Comparison of ENCODE assay signal across 24 cellular contexts in the genomic region with DNA sequence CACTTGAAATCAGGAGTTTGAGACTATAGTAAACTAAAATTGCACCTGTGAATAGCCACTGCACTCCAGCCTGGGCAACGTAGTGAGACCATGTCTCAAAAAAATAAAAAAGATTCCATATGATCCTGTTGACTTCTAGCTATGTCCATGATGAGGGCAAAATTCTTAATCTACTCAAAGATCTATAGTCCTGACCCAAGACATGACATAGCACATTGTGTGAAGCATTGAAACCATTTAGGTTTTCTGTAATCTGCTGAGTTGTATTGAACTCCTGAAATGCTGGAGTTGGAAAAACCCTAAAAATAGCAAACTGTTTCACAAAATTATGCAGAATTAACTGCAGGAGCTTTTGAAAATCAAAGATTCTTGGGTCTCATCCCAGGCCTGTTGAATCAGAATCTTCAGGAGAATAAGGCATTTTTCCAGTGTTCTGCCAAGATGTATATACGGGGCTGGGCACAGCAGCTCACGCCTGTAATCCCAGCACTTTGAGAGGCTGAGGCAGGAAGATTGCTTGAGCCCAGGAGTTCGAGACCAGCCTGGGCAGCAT. TPM values are rescaled to one million over a fixed set of nuclear protein-coding genes. Genes with fewer than 3 reads are reported as not detected.
"Had no signal": no experiment of that assay in that cellular context is flagged by ENCODE, and none has a peak within 500 bp of the region (broad histone marks: within the 10 kb centered on the region; RNA-seq: fewer than 3 reads in every experiment).

No MANE protein-coding gene starts in this region.

- H3K27ac ChIP-seq: coronary artery, spleen, thyroid gland, upper lobe of right lung, WERI-Rb-1 had no signal

- H3K27me3 ChIP-seq: gastrocnemius medialis, spleen, thyroid gland, upper lobe of right lung had no signal

- DNase-seq: activated CD4-positive, alpha-beta T cell treated with anti-CD3 and anti-CD28 coated beads, Interleukin-2, amount 50 U/mL, for 1 hour; activated CD4-positive, CD25-positive, alpha-beta regulatory T cell treated with anti-CD3 and anti-CD28 coated beads, Interleukin-2, amount 50 U/mL, for 72 hours; activated CD8-positive, alpha-beta memory T cell treated with anti-CD3 and anti-CD28 coated beads, Interleukin-2, amount 50 U/mL, for 4 hours; activated effector memory CD4-positive, alpha-beta T cell treated with Interleukin-2 at 50 U/mL for 16 hours; activated naive CD4-positive, alpha-beta T cell treated with anti-CD3 and anti-CD28 coated beads, Interleukin-2, amount 10 ng/mL, durations not matched to agents 7 days and 5 days; activated T-cell treated with anti-CD3 and anti-CD28 coated beads, Interleukin-2, amount 50 U/mL, for 4 hours; cerebellar nuclear complex; gastrocnemius medialis; hypothalamus; left ventricle myocardium superior; mammary epithelial cell; midbrain; spleen; stimulated activated CD4-positive, alpha-beta T cell treated with anti-CD3 and anti-CD28 coated beads, Interleukin-4, amount 100 ng/mL, for 1 hour; stimulated activated naive CD8-positive, alpha-beta T cell treated with anti-CD3 and anti-CD28 coated beads, Interleukin-15, Interleukin-2, amounts not matched to agents 100 U/mL and 50 U/mL, for 24 hours; T-cell; thyroid gland; upper lobe of right lung; WERI-Rb-1 had no signal

- H3K9me3 ChIP-seq: gastrocnemius medialis, spleen, thyroid gland, upper lobe of right lung had no signal

- H3K4me3 ChIP-seq: coronary artery, gastrocnemius medialis, spleen, thyroid gland, upper lobe of right lung had no signal

- H3K4me1 ChIP-seq: gastrocnemius medialis, thyroid gland, upper lobe of right lung had no signal

RNA-seq across cellular contexts. Expression of a gene that starts 47.5 kb away (rescaled TPM):
- total RNA-seq: epithelial cell of proximal tubule; left ventricle myocardium superior; natural killer cell treated with Interleukin-12 subunit alpha and Interleukin-12 subunit beta and Interleukin-15 and Interleukin-18, amount 100 ng/mL, for 72 hours; osteocyte; subcutaneous adipose tissue; upper lobe of right lung had no signal
